1 cellular context compared by ENCODE assay signal in genomic region chr5:72206994-72207393, GRCh38.
TF ChIP-seq lines count a peak whose summit lies in the region.

No MANE protein-coding gene starts in this region.

TF ChIP-seq in H1, 55 proteins besides CTCF, POLR2A, EP300 and RAD21:
- TF ChIP-seq TCF12 (IDR thresholded peaks at IDR 0.05; ENCODE audit: low read depth, low read length) (no peak), MAFK (IDR thresholded peaks at IDR 0.05; ENCODE audit: low read depth, low read length) (no peak), CHD1 (IDR thresholded peaks at IDR 0.05; ENCODE audit: low read depth, low read length) (no peak), HDAC6 (IDR thresholded peaks at IDR 0.05; ENCODE audit: low read depth, low read length) (no peak), CREB1 (IDR thresholded peaks at IDR 0.05) (no peak), BACH1 (IDR thresholded peaks at IDR 0.05; ENCODE audit: low read length) (no peak), SUZ12 (IDR thresholded peaks at IDR 0.05; ENCODE audit: low read length) (no peak), PHF8 (conservative IDR thresholded peaks at IDR 0.05; ENCODE audit: low read depth, low read length) (no peak), SP4 (IDR thresholded peaks at IDR 0.05; ENCODE audit: low read length) (no peak), FOSL1 (IDR thresholded peaks at IDR 0.05; ENCODE audit: insufficient read depth, low read depth, low read length) (no peak)
- TF ChIP-seq, protein P1, sequence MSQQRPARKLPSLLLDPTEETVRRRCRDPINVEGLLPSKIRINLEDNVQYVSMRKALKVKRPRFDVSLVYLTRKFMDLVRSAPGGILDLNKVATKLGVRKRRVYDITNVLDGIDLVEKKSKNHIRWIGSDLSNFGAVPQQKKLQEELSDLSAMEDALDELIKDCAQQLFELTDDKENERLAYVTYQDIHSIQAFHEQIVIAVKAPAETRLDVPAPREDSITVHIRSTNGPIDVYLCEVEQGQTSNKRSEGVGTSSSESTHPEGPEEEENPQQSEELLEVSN (IDR thresholded peaks at IDR 0.05): no peak
TF ChIP-seq in H1: peak in this region for 0.
